In the genomic region with DNA sequence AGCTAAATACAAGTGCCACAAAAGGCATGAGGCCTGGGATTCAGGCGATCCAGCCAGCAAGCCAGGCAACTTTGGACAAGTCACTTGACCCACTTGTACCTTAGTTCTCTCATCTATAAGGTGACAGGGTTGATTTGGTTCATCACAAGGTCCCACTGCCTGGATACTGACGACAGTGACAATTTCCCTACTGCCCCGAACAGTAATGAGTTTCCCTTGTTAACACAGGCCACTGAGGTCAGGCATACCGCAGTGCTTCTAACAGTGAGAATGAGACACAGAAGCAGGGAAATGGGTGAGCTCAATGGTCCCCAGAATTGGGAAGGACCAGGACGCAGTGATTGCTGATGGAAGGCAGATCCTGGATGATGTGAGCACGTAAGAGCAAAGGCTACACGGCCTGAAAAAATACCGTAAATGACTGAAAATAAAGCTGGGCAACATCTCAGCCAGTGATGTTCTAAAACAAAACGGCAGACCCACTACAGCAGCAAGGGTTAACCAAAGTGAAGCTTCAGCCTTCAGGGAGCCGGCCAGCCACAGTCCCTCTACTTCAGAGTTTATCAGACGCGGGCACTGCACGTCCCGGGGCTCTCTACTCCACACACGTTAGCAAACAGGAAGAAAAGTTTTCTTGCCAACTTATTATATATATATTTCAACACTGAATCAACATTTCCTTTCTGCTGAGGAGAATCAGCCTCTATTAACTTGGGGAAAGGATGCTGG, we compare ENCODE assay signal across 8 cellular contexts. TPM values are rescaled to one million over a fixed set of nuclear protein-coding genes. Genes with fewer than 3 reads are reported as not detected.
DNase-seq lines count a peak whose midpoint lies in the region; ATAC-seq and TF ChIP-seq lines count a peak whose summit lies in the region.

No MANE protein-coding gene starts in this region.

- no peak for TF ChIP-seq CTCF in HEK293 (tag by site-specific recombination; IDR thresholded peaks at IDR 0.05)
- TF ChIP-seq CTCF in spleen (IDR thresholded peaks at IDR 0.05 in 8 of 11, conservative IDR thresholded peaks at IDR 0.05 in 3 of 11), result no peak

- DNase-seq in activated CD8-positive, alpha-beta memory T cell treated with anti-CD3 and anti-CD28 coated beads, Interleukin-2, amount 50 U/mL, for 48 hours, result peak; percentile 54
- DNase-seq in iPS DF 6.9 (ENCODE audit: low read depth, low spot score) (no peak), spleen (peak; percentile 85), NOMO-1 (lab: John Stamatoyannopoulos, UW; ENCODE audit: unreplicated experiment in 2 of 2) (no peak), DMS153 treated with DMSO at 0.1 percent for 48 hours (lab: John Stamatoyannopoulos, UW; ENCODE audit: unreplicated experiment) (no peak)
- no peak for DNase-seq in activated CD4-positive, alpha-beta T cell treated with anti-CD3 and anti-CD28 coated beads, Interleukin-2, amount 50 U/mL, for 4 hours

- H3K4me3 ChIP-seq in HEK293 (ENCODE audit: low read depth, low read length) (peak overlapping the region; percentile 90), iPS DF 6.9 (ENCODE audit: low read length) (peak overlapping the region; percentile 97; the same call in 1 of the 2 replicates), spleen (peak overlapping the region; percentile 58 to 98 (median 94))

- H3K36me3 ChIP-seq in HEK293 (ENCODE audit: control insufficient read depth in 2 of 2, insufficient read depth in 1 of 2, low read length in 2 of 2) (peaks cover 0 to 28% of the 10 kb centered on the region in 2 experiments; a peak in 1 of 3 replicates), iPS DF 6.9 (ENCODE audit: control insufficient read depth, insufficient read depth, low read length) (no peaks in the 10 kb centered on the region), spleen (peaks cover 0 to 48% (median 3%) of the 10 kb centered on the region in 6 donors)

- intact Hi-C loops in spleen (cut with DNase I; ENCODE audit: low total_unique reads), result no loop called here

- H3K4me1 ChIP-seq in HEK293 (ENCODE audit: control insufficient read depth, insufficient read depth, low read length) (peaks cover 12% of the 10 kb centered on the region), iPS DF 6.9 (ENCODE audit: control insufficient read depth, insufficient read depth, low read length) (peaks cover 8% of the 10 kb centered on the region), spleen (peaks cover 77 to 94% (median 89%) of the 10 kb centered on the region in 6 donors)

- CTCF ChIA-PET in HEK293 (lab: Yijun Ruan, JAX), result interaction anchor here (4.0 kb wide), 1 partner anchor 17 kb away, joined by 26 read pairs; no protein-coding TSS in a partner anchor

- ATAC-seq in HG03571 (IDR thresholded peaks at IDR 0.05; ENCODE audit: unreplicated experiment), result no peak

- WGBS in iPS DF 6.9 (ENCODE audit: insufficient coverage, insufficient read length), result no CpG with 5 or more reads among the region's 15 CpGs
- WGBS in spleen, 5 donors, result 12 to 16% (median 14%) methylated on average over 15 of the region's 15 CpGs

- no peak for TF ChIP-seq POLR2A in spleen (IDR thresholded peaks at IDR 0.05)

- POLR2A ChIA-PET in HEK293 (lab: Yijun Ruan, JAX), result interaction anchor here (0.6 to 1.5 kb wide), 4 partner anchors 9 to 61 kb away, joined by 3 to 5 read pairs (median 4); partner anchors contain the start of gene ZFP62

- H3K27me3 ChIP-seq in iPS DF 6.9 (ENCODE audit: control insufficient read depth, insufficient read depth, low read length) (no peaks in the 10 kb centered on the region), spleen (replicated peaks in 1 of 7) (no peaks in the 10 kb centered on the region)

- H3K9me3 ChIP-seq in HEK293 (ENCODE audit: control insufficient read depth, insufficient read depth, low read depth, low read length) (no peaks in the 10 kb centered on the region), iPS DF 6.9 (ENCODE audit: control insufficient read depth, insufficient read depth, low read length) (no peaks in the 10 kb centered on the region), spleen (no peaks in the 10 kb centered on the region)

- no peak overlapping the region; the same call in none of the 2 replicates for H3K27ac ChIP-seq in HEK293 (ENCODE audit: extremely low read depth, low read depth, low read length)
- H3K27ac ChIP-seq in iPS DF 6.9 (ENCODE audit: low read length), result no peak overlapping the region
- H3K27ac ChIP-seq in spleen, result peak overlapping the region; percentile 90 to 99 (median 99)

TF ChIP-seq in HEK293, 187 proteins besides CTCF, POLR2A, EP300 and RAD21:
- TF ChIP-seq ZNF133 (tag by site-specific recombination; IDR thresholded peaks at IDR 0.05) (peak; percentile 96), SCRT2 (tag by site-specific recombination; IDR thresholded peaks at IDR 0.05) (no peak)

RNA-seq across cellular contexts. Expression of gene MGAT1, which starts 0.8 kb away (rescaled TPM):
- total RNA-seq in spleen, result 100 to 1,000 TPM; 182 to 270 (median 252) TPM
- polyA plus RNA-seq in spleen, result 100 to 1,000 TPM in 1 of 3 donors, 10 to 100 TPM in 2; 61.2 to 164 (median 74.9) TPM

RNA-seq across cellular contexts. Expression of gene ZFP62, which starts 59.3 kb away (rescaled TPM):
- total RNA-seq in spleen, result 10 to 100 TPM; 26.0 to 31.5 (median 28.5) TPM
- polyA plus RNA-seq in spleen, result 10 to 100 TPM; 20.2 to 27.2 (median 22.0) TPM

Comparison
In these comparisons a context has a peak if more than half of its experiments do, and no peak if none do; other contexts are left out.
1. H3K27ac ChIP-seq: peak in spleen (8 of 8); none in HEK293 (single experiment) and iPS DF 6.9 (single experiment).
2. DNase-seq: peak in activated CD8-positive, alpha-beta memory T cell treated with anti-CD3 and anti-CD28 coated beads, Interleukin-2, amount 50 U/mL, for 48 hours (single experiment) and spleen (single experiment); none in iPS DF 6.9 (single experiment), NOMO-1 (0 of 2), activated CD4-positive, alpha-beta T cell treated with anti-CD3 and anti-CD28 coated beads, Interleukin-2, amount 50 U/mL, for 4 hours (0 of 2) and DMS153 treated with DMSO at 0.1 percent for 48 hours (single experiment).
3. Peak in every context shown above with its lines, with median percentiles within 50 percentile points of each other: H3K4me3 ChIP-seq.